33 cellular contexts compared by ENCODE assay signal in genomic region chr10:125564570-125564969, GRCh38.
"Had no signal": no experiment of that assay in that cellular context is flagged by ENCODE, and none has a peak within 500 bp of the region (broad histone marks: within the 10 kb centered on the region; RNA-seq: fewer than 3 reads in every experiment).

No MANE protein-coding gene starts in this region.

- H3K4me3 ChIP-seq: MG63 had no signal

- H3K4me2 ChIP-seq: KMS-11 had no signal

- DNase-seq: Karpas-422, Kasumi-1, MG63, MM.1S, MV-4-11, NCI-H1048, NCI-H1092, NCI-H1092 treated with DMSO at 0.1 percent for 48 hours, NCI-H1105, NCI-H1105 treated with DMSO at 0.1 percent for 48 hours, NCI-H1417 treated with DMSO at 0.1 percent for 48 hours, NCI-H1436, NCI-H1436 treated with DMSO at 0.1 percent for 48 hours, NCI-H146, NCI-H1694, NCI-H1694 treated with DMSO at 0.1 percent for 48 hours, NCI-H187, NCI-H187 treated with DMSO at 0.1 percent for 48 hours, NCI-H1930, NCI-H2029, NCI-H2029 treated with DMSO at 0.1 percent for 48 hours, NCI-H2081, NCI-H2081 treated with DMSO at 0.1 percent for 48 hours, NCI-H2107, NCI-H2171, NCI-H2171 treated with DMSO at 0.1 percent for 48 hours, NCI-H2227 treated with DMSO at 0.1 percent for 48 hours, NCI-H226, NCI-H345, NCI-H446, NCI-H446 treated with DMSO at 0.1 percent for 48 hours, NCI-H510A had no signal

- H3K9me3 ChIP-seq: MG63 had no signal

- H3K27ac ChIP-seq: KMS-11 had no signal

- H3K36me3 ChIP-seq: MG63 had no signal

- H3K9ac ChIP-seq: KMS-11 had no signal
